In the genomic region with DNA sequence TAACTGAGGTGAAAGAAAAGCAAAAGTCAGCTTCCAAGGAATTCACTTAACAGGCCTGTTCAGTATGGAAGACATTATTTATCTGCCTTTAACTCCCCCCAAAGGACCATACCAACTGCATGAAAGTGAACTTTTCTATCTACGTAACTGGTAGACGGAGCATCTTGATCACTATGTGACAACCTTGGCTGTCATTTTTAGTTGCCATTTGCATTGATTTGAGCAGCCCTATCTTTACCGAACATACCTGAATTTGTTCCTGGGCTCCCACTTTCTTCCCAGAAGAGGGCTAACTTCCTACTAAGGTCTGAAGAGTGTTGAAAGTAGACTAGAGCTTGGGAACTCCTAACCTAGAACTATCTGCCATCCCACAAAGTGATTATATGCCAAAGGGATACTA, we compare ENCODE assay signal across 1 cellular context.
TF ChIP-seq lines count a peak whose summit lies in the region.

No MANE protein-coding gene starts in this region.

TF ChIP-seq in endothelial cell of umbilical vein, 7 proteins besides CTCF, POLR2A, EP300 and RAD21:
- no peak for TF ChIP-seq EZH2 (IDR thresholded peaks at IDR 0.05; ENCODE audit: borderline replicate concordance, low read depth, low read length, severe bottlenecking)
- TF ChIP-seq, protein P1, sequence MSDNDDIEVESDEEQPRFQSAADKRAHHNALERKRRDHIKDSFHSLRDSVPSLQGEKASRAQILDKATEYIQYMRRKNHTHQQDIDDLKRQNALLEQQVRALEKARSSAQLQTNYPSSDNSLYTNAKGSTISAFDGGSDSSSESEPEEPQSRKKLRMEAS (IDR thresholded peaks at IDR 0.05; ENCODE audit: insufficient read depth, insufficient read length), result no peak
- TF ChIP-seq GATA2 (IDR thresholded peaks at IDR 0.05; ENCODE audit: insufficient read depth, insufficient read length, low read depth, low read length), result no peak
- no peak for TF ChIP-seq JUN (IDR thresholded peaks at IDR 0.05; ENCODE audit: borderline replicate concordance, insufficient read depth, insufficient read length, low read depth)
- no peak for TF ChIP-seq POLR2AphosphoS5 (IDR thresholded peaks at IDR 0.05; ENCODE audit: insufficient read depth, low read depth, low read length)
- no peak for TF ChIP-seq MYC (IDR thresholded peaks at IDR 0.05; ENCODE audit: low read depth, low read length)
- TF ChIP-seq FOS (IDR thresholded peaks at IDR 0.05; ENCODE audit: borderline replicate concordance, insufficient read depth, low read length), result no peak
TF ChIP-seq in endothelial cell of umbilical vein: peak in this region for 0.
